ENCODE assay signal across 20 cellular contexts in genomic region chr1:184623404-184623803, GRCh38.
A peak's percentile ranks its signal among the peaks of the same experiment; 100 is the strongest.
DNase-seq lines count a peak whose midpoint lies in the region; ATAC-seq, FAIRE-seq and TF ChIP-seq lines count a peak whose summit lies in the region.
"Had no signal": no experiment of that assay in that cellular context is flagged by ENCODE, and none has a peak within 500 bp of the region (broad histone marks: within the 10 kb centered on the region; RNA-seq: fewer than 3 reads in every experiment).

No MANE protein-coding gene starts in this region.

- H3K4me3 ChIP-seq in RWPE2 (ENCODE audit: severe bottlenecking), result no peak overlapping the region
- no peak overlapping the region for H3K4me3 ChIP-seq in colonic mucosa
- no peak overlapping the region for H3K4me3 ChIP-seq in ovary
- H3K4me3 ChIP-seq in tibial nerve, result no peak overlapping the region
- H3K4me3 ChIP-seq: SJCRH30 had no signal

- H3K36me3 Mint-ChIP-seq in type B pancreatic cell, result peaks cover 29% of the 10 kb centered on the region
- H3K36me3 Mint-ChIP-seq: activated CD8-positive, alpha-beta memory T cell treated with anti-CD3 and anti-CD28 coated beads, Interleukin-2, amount 10 ng/mL, durations not matched to agents 7 days and 5 days; CD4-positive, CD25-positive, alpha-beta regulatory T cell; memory B cell; naive thymus-derived CD4-positive, alpha-beta T cell had no signal

- ATAC-seq in RWPE2 (ENCODE audit: low read depth) (no peak), GM18519 (IDR thresholded peaks at IDR 0.05; ENCODE audit: low FRiP score, unreplicated experiment) (no peak)
- ATAC-seq: activated CD8-positive, alpha-beta memory T cell treated with anti-CD3 and anti-CD28 coated beads, Interleukin-2, amount 10 ng/mL, durations not matched to agents 7 days and 5 days; naive thymus-derived CD4-positive, alpha-beta T cell had no signal

- H3K27ac ChIP-seq in RWPE2 (ENCODE audit: poor library complexity, severe bottlenecking) (peak overlapping the region; percentile 67), colonic mucosa (peak overlapping the region; percentile 72), ovary (peak overlapping the region; percentile 63 to 85), tibial nerve (peak overlapping the region; percentile 66 to 93 (median 87))
- H3K27ac ChIP-seq: SJCRH30 had no signal

- TF ChIP-seq POLR2A in ovary (IDR thresholded peaks at IDR 0.05) (no peak), tibial nerve (IDR thresholded peaks at IDR 0.05) (no peak)

- H3K4me1 ChIP-seq in RWPE2 (ENCODE audit: insufficient read depth, poor library complexity, severe bottlenecking) (peaks cover 36% of the 10 kb centered on the region), colonic mucosa (peaks cover 8% of the 10 kb centered on the region), ovary (ENCODE audit: insufficient read depth) (peaks cover 13% of the 10 kb centered on the region), tibial nerve (peaks cover 0 to 85% (median 33%) of the 10 kb centered on the region in 4 donors)

- DNase-seq in RWPE2 (ENCODE audit: low spot score) (no peak), colonic mucosa (peak; percentile 61), ovary (no peak), tibial nerve (ENCODE audit: low spot score in 2 of 2) (no peak), type B pancreatic cell (ENCODE audit: extremely low spot score, unreplicated experiment) (no peak), frontal cortex (ENCODE audit: low spot score in 2 of 2) (no peak)
- DNase-seq: activated CD4-positive, alpha-beta T cell treated with anti-CD3 and anti-CD28 coated beads for 48 hours; activated CD8-positive, alpha-beta memory T cell treated with anti-CD3 and anti-CD28 coated beads, Interleukin-2, amount 10 ng/mL, durations not matched to agents 7 days and 5 days; activated naive CD4-positive, alpha-beta T cell treated with anti-CD3 and anti-CD28 coated beads, Interleukin-2, amount 50 U/mL, for 16 hours; CD4-positive, CD25-positive, alpha-beta regulatory T cell; H9; kidney; naive thymus-derived CD4-positive, alpha-beta T cell; NCI-H1092 treated with DMSO at 0.1 percent for 48 hours; NCI-H2029 treated with DMSO at 0.1 percent for 48 hours; SJCRH30 had no signal

- H3K27ac Mint-ChIP-seq in type B pancreatic cell, result no peak overlapping the region
- H3K27ac Mint-ChIP-seq: activated CD8-positive, alpha-beta memory T cell treated with anti-CD3 and anti-CD28 coated beads, Interleukin-2, amount 10 ng/mL, durations not matched to agents 7 days and 5 days; activated T-helper 1 cell treated with anti-CD3 and anti-CD28 coated beads, Interleukin-12 subunit alpha, Interleukin-12 subunit beta, Interleukin-2, Interleukin-4 antibody, amounts not matched to agents 30 ng/mL and 10 ng/mL and 1 ng/mL, durations not matched to agents 14 hours and 24 hours and 36 hours; CD4-positive, CD25-positive, alpha-beta regulatory T cell; H9; memory B cell; naive thymus-derived CD4-positive, alpha-beta T cell had no signal

- H3K9me3 ChIP-seq in RWPE2 (ENCODE audit: severe bottlenecking) (no peaks in the 10 kb centered on the region), colonic mucosa (no peaks in the 10 kb centered on the region), ovary (no peaks in the 10 kb centered on the region), tibial nerve (no peaks in the 10 kb centered on the region)
- H3K9me3 ChIP-seq: SJCRH30 had no signal

- H3K4me3 Mint-ChIP-seq in type B pancreatic cell, result no peak overlapping the region
- H3K4me3 Mint-ChIP-seq: activated CD8-positive, alpha-beta memory T cell treated with anti-CD3 and anti-CD28 coated beads, Interleukin-2, amount 10 ng/mL, durations not matched to agents 7 days and 5 days; activated T-helper 1 cell treated with anti-CD3 and anti-CD28 coated beads, Interleukin-12 subunit alpha, Interleukin-12 subunit beta, Interleukin-2, Interleukin-4 antibody, amounts not matched to agents 30 ng/mL and 10 ng/mL and 1 ng/mL, durations not matched to agents 14 hours and 24 hours and 36 hours; CD4-positive, CD25-positive, alpha-beta regulatory T cell; H9; memory B cell; naive thymus-derived CD4-positive, alpha-beta T cell had no signal

- H3K36me3 ChIP-seq in RWPE2 (ENCODE audit: low read depth) (no peaks in the 10 kb centered on the region), colonic mucosa (no peaks in the 10 kb centered on the region), ovary (no peaks in the 10 kb centered on the region), tibial nerve (peaks cover 0 to 9% (median 0%) of the 10 kb centered on the region in 3 donors)
- H3K36me3 ChIP-seq: SJCRH30 had no signal

- H3K27me3 ChIP-seq in RWPE2 (ENCODE audit: insufficient read depth, poor library complexity, severe bottlenecking) (no peaks in the 10 kb centered on the region), colonic mucosa (no peaks in the 10 kb centered on the region), ovary (no peaks in the 10 kb centered on the region), tibial nerve (no peaks in the 10 kb centered on the region)
- H3K27me3 ChIP-seq: foreskin keratinocyte, SJCRH30 had no signal

- H3K9ac ChIP-seq in colonic mucosa (ENCODE audit: low read depth in 2 of 2, low read length in 2 of 2), result no peak overlapping the region

- H3K4me1 Mint-ChIP-seq in type B pancreatic cell (ENCODE audit: unreplicated experiment), result peaks cover 19% of the 10 kb centered on the region
- H3K4me1 Mint-ChIP-seq: activated CD8-positive, alpha-beta memory T cell treated with anti-CD3 and anti-CD28 coated beads, Interleukin-2, amount 10 ng/mL, durations not matched to agents 7 days and 5 days; CD4-positive, CD25-positive, alpha-beta regulatory T cell; memory B cell; naive thymus-derived CD4-positive, alpha-beta T cell had no signal

- intact Hi-C loops in colonic mucosa (cut with DNase I) (no loop called here), ovary (cut with DNase I) (loop anchor here in 1 of 4 donors (10.0 kb wide), 1 partner anchor 139 kb away; no protein-coding TSS in a partner anchor)

- TF ChIP-seq EP300 in ovary (IDR thresholded peaks at IDR 0.05) (no peak), tibial nerve (IDR thresholded peaks at IDR 0.05) (no peak)

- no peak for FAIRE-seq in frontal cortex (lab: Jason Lieb, UNC)
- FAIRE-seq: kidney had no signal

- H3K9me3 Mint-ChIP-seq in type B pancreatic cell, result no peaks in the 10 kb centered on the region
- H3K9me3 Mint-ChIP-seq: activated T-helper 1 cell treated with anti-CD3 and anti-CD28 coated beads, Interleukin-12 subunit alpha, Interleukin-12 subunit beta, Interleukin-2, Interleukin-4 antibody, amounts not matched to agents 30 ng/mL and 10 ng/mL and 1 ng/mL, durations not matched to agents 14 hours and 24 hours and 36 hours; H9; memory B cell; naive thymus-derived CD4-positive, alpha-beta T cell had no signal

- WGBS in ovary, 3 donors, result 82 to 88% (median 84%) methylated on average over 4 of the region's 4 CpGs
- 68 to 72% methylated on average over 4 of the region's 4 CpGs for WGBS in tibial nerve, 2 donors

- H3K27me3 Mint-ChIP-seq in type B pancreatic cell, result no peaks in the 10 kb centered on the region

- TF ChIP-seq CTCF in RWPE2 (IDR thresholded peaks at IDR 0.05; ENCODE audit: poor library complexity, severe bottlenecking) (no peak), colonic mucosa (IDR thresholded peaks at IDR 0.05) (no peak), ovary (IDR thresholded peaks at IDR 0.05) (no peak), tibial nerve (IDR thresholded peaks at IDR 0.05) (no peak), type B pancreatic cell (conservative IDR thresholded peaks at IDR 0.05) (no peak)
